In the genomic region with DNA sequence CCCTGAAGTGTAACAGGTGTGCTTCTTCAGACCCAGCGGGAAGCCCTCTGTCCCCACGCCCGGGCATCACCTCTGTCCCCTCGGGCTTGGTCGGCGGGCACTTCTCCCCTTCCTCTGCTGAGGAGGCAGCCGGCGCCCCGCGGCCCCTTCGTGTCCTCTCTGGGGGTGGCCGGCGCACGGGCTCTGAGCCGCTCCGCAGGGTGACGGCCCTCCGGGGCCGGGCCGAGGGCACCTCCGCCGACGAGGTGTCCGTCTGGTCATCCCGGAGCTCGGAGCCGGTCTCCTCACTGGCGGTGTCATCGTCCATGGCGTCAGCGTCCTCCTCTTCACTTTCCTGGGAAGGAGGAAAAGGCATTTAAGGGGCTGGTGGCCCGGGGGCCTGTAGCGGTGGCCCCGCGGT, we compare ENCODE assay signal across 5 cellular contexts.
"Had no signal": no experiment of that assay in that cellular context is flagged by ENCODE, and none has a peak within 500 bp of the region (broad histone marks: within the 10 kb centered on the region; RNA-seq: fewer than 3 reads in every experiment).

No MANE protein-coding gene starts in this region.

- H3K9me3 ChIP-seq: HAP-1 had no signal

- H3K4me1 ChIP-seq: HAP-1 had no signal

- H3K4me1 Mint-ChIP-seq: GM23338 had no signal

- ATAC-seq: GM23338, HCT116 had no signal

- H3K4me3 Mint-ChIP-seq: GM23338 had no signal

- H3K27ac Mint-ChIP-seq: GM23338 had no signal

- H3K4me3 ChIP-seq: GM23338, HAP-1 had no signal

- DNase-seq: IMR-90, KBM-7 had no signal
